In genomic region chr9:137236936-137237421, GRCh38 we compare ENCODE assay signal across 13 cellular contexts. TPM values are rescaled to one million over a fixed set of nuclear protein-coding genes. Genes with fewer than 3 reads are reported as not detected.
DNase-seq lines count a peak whose midpoint lies in the region; ATAC-seq and TF ChIP-seq lines count a peak whose summit lies in the region.
"Had no signal": no experiment of that assay in that cellular context is flagged by ENCODE, and none has a peak within 500 bp of the region (broad histone marks: within the 10 kb centered on the region; RNA-seq: fewer than 3 reads in every experiment).

No MANE protein-coding gene starts in this region.

- H3K4me1 ChIP-seq in endodermal cell (ENCODE audit: control insufficient read depth, insufficient read depth, low read length) (peaks cover 20% of the 10 kb centered on the region), suprapubic skin (peaks cover 48% of the 10 kb centered on the region)

- H3K4me3 ChIP-seq in endodermal cell (ENCODE audit: low read length), result no peak overlapping the region
- peak overlapping the region; percentile 24 for H3K4me3 ChIP-seq in suprapubic skin

- TF ChIP-seq CTCF in endodermal cell (conservative IDR thresholded peaks at IDR 0.05) (no peak), suprapubic skin (IDR thresholded peaks at IDR 0.05) (no peak), HFFc6 (IDR thresholded peaks at IDR 0.05) (no peak)

- H3K27ac Mint-ChIP-seq in activated naive CD8-positive, alpha-beta T cell treated with anti-CD3 and anti-CD28 coated beads for 36 hours, result no peak overlapping the region
- no peak overlapping the region for H3K27ac Mint-ChIP-seq in activated naive CD8-positive, alpha-beta T cell treated with anti-CD3 and anti-CD28 coated beads, Interleukin-2, amount 50 U/mL, for 24 hours
- no peak overlapping the region for H3K27ac Mint-ChIP-seq in endodermal cell
- no peak overlapping the region for H3K27ac Mint-ChIP-seq in HFFc6
- H3K27ac Mint-ChIP-seq: activated CD4-positive, alpha-beta T cell treated with anti-CD3 and anti-CD28 coated beads, Interleukin-2, amount 10 ng/mL, durations not matched to agents 7 days and 5 days; activated naive CD8-positive, alpha-beta T cell treated with anti-CD3 and anti-CD28 coated beads, Interleukin-2, amount 10 ng/mL, durations not matched to agents 7 days and 5 days; nephron had no signal

- H3K9ac ChIP-seq in endodermal cell (ENCODE audit: extremely low read depth, low read length, poor library complexity, severe bottlenecking), result peak overlapping the region; percentile 41

- H3K9me3 Mint-ChIP-seq in activated naive CD8-positive, alpha-beta T cell treated with anti-CD3 and anti-CD28 coated beads for 36 hours, result no peaks in the 10 kb centered on the region
- H3K9me3 Mint-ChIP-seq in activated naive CD8-positive, alpha-beta T cell treated with anti-CD3 and anti-CD28 coated beads, Interleukin-2, amount 50 U/mL, for 24 hours, result no peaks in the 10 kb centered on the region
- H3K9me3 Mint-ChIP-seq in endodermal cell (no peaks in the 10 kb centered on the region), HFFc6 (peaks cover 7% of the 10 kb centered on the region)
- H3K9me3 Mint-ChIP-seq: activated CD4-positive, alpha-beta T cell treated with anti-CD3 and anti-CD28 coated beads, Interleukin-2, amount 10 ng/mL, durations not matched to agents 7 days and 5 days; activated naive CD8-positive, alpha-beta T cell treated with anti-CD3 and anti-CD28 coated beads, Interleukin-2, amount 10 ng/mL, durations not matched to agents 7 days and 5 days; nephron had no signal

- WGBS in endodermal cell (ENCODE audit: insufficient coverage in 1 of 2, insufficient read length in 1 of 2), 2 experiments, result 73 to 79% methylated on average over 6 to 11 of the region's 11 CpGs
- 32% methylated on average over 9 of the region's 11 CpGs for WGBS in suprapubic skin

- DNase-seq in activated naive CD8-positive, alpha-beta T cell treated with anti-CD3 and anti-CD28 coated beads for 36 hours, result peak; percentile 6
- DNase-seq in activated naive CD8-positive, alpha-beta T cell treated with anti-CD3 and anti-CD28 coated beads, Interleukin-2, amount 50 U/mL, for 24 hours, result no peak
- DNase-seq in NCI-H69 (lab: John Stamatoyannopoulos, UW) (peak; percentile 48), endodermal cell (no peak), suprapubic skin (ENCODE audit: low spot score in 2 of 2) (no peak), HFFc6 (no peak)
- no peak for DNase-seq in activated effector memory CD4-positive, alpha-beta T cell treated with Interleukin-2 at 50 U/mL for 16 hours

- H3K27me3 Mint-ChIP-seq in activated naive CD8-positive, alpha-beta T cell treated with anti-CD3 and anti-CD28 coated beads for 36 hours, result peaks cover 5% of the 10 kb centered on the region
- H3K27me3 Mint-ChIP-seq in activated naive CD8-positive, alpha-beta T cell treated with anti-CD3 and anti-CD28 coated beads, Interleukin-2, amount 50 U/mL, for 24 hours, result peaks cover 3% of the 10 kb centered on the region
- H3K27me3 Mint-ChIP-seq in endodermal cell (ENCODE audit: insufficient read depth) (no peaks in the 10 kb centered on the region), HFFc6 (ENCODE audit: insufficient read depth) (peaks cover 6% of the 10 kb centered on the region)
- H3K27me3 Mint-ChIP-seq: activated CD4-positive, alpha-beta T cell treated with anti-CD3 and anti-CD28 coated beads, Interleukin-2, amount 10 ng/mL, durations not matched to agents 7 days and 5 days; activated naive CD8-positive, alpha-beta T cell treated with anti-CD3 and anti-CD28 coated beads, Interleukin-2, amount 10 ng/mL, durations not matched to agents 7 days and 5 days had no signal

- H3K4me1 Mint-ChIP-seq in activated naive CD8-positive, alpha-beta T cell treated with anti-CD3 and anti-CD28 coated beads for 36 hours, result peaks cover 9% of the 10 kb centered on the region
- H3K4me1 Mint-ChIP-seq in activated naive CD8-positive, alpha-beta T cell treated with anti-CD3 and anti-CD28 coated beads, Interleukin-2, amount 50 U/mL, for 24 hours, result peaks cover 24% of the 10 kb centered on the region
- H3K4me1 Mint-ChIP-seq in endodermal cell, result peaks cover 16% of the 10 kb centered on the region
- H3K4me1 Mint-ChIP-seq in HFFc6 (ENCODE audit: low read depth), result peaks cover 7% of the 10 kb centered on the region

- H3K27ac ChIP-seq in endodermal cell (ENCODE audit: low read depth, low read length), result no peak overlapping the region
- peak overlapping the region; percentile 78 for H3K27ac ChIP-seq in suprapubic skin

- no peak overlapping the region for H3K4me3 Mint-ChIP-seq in activated naive CD8-positive, alpha-beta T cell treated with anti-CD3 and anti-CD28 coated beads for 36 hours
- H3K4me3 Mint-ChIP-seq in activated naive CD8-positive, alpha-beta T cell treated with anti-CD3 and anti-CD28 coated beads, Interleukin-2, amount 50 U/mL, for 24 hours, result no peak overlapping the region
- H3K4me3 Mint-ChIP-seq in endodermal cell (no peak overlapping the region), HFFc6 (no peak overlapping the region)
- H3K4me3 Mint-ChIP-seq: activated CD4-positive, alpha-beta T cell treated with anti-CD3 and anti-CD28 coated beads, Interleukin-2, amount 10 ng/mL, durations not matched to agents 7 days and 5 days; activated naive CD8-positive, alpha-beta T cell treated with anti-CD3 and anti-CD28 coated beads, Interleukin-2, amount 10 ng/mL, durations not matched to agents 7 days and 5 days had no signal

- peaks cover 9% of the 10 kb centered on the region for H3K36me3 Mint-ChIP-seq in activated naive CD8-positive, alpha-beta T cell treated with anti-CD3 and anti-CD28 coated beads for 36 hours
- peaks cover 6% of the 10 kb centered on the region for H3K36me3 Mint-ChIP-seq in activated naive CD8-positive, alpha-beta T cell treated with anti-CD3 and anti-CD28 coated beads, Interleukin-2, amount 50 U/mL, for 24 hours (ENCODE audit: low read depth)
- H3K36me3 Mint-ChIP-seq in endodermal cell (ENCODE audit: low read depth), result no peaks in the 10 kb centered on the region
- H3K36me3 Mint-ChIP-seq in HFFc6 (ENCODE audit: low read depth), result peaks cover 2% of the 10 kb centered on the region

- H3K36me3 ChIP-seq in endodermal cell (ENCODE audit: control insufficient read depth, insufficient read depth, low read length) (peaks cover 7% of the 10 kb centered on the region), suprapubic skin (peaks cover under 1% of the 10 kb centered on the region)

- TF ChIP-seq EP300 in suprapubic skin (IDR thresholded peaks at IDR 0.05), result no peak

- no peak for ATAC-seq in activated naive CD8-positive, alpha-beta T cell treated with anti-CD3 and anti-CD28 coated beads, Interleukin-2, amount 50 U/mL, for 24 hours
- ATAC-seq in HG03139 (IDR thresholded peaks at IDR 0.05; ENCODE audit: unreplicated experiment), result no peak

- no peaks in the 10 kb centered on the region for H3K27me3 ChIP-seq in endodermal cell (ENCODE audit: control insufficient read depth, insufficient read depth, low read length, poor library complexity, severe bottlenecking)
- H3K27me3 ChIP-seq in suprapubic skin, result peaks cover 41% of the 10 kb centered on the region

- H3K9me3 ChIP-seq in endodermal cell (ENCODE audit: control insufficient read depth, low read length), result no peaks in the 10 kb centered on the region
- no peaks in the 10 kb centered on the region for H3K9me3 ChIP-seq in suprapubic skin

- TF ChIP-seq POLR2A in suprapubic skin (IDR thresholded peaks at IDR 0.05), result no peak

RNA-seq across cellular contexts. Expression of gene TUBB4B, which starts 4.1 kb away (rescaled TPM):
- 100 to 1,000 TPM; 271 to 274 TPM for total RNA-seq in activated naive CD8-positive, alpha-beta T cell treated with anti-CD3 and anti-CD28 coated beads for 36 hours
- total RNA-seq in endodermal cell, result 100 to 1,000 TPM; 328 to 415 TPM
- 395 TPM for polyA plus RNA-seq in endodermal cell (2013, experiment 1 of 2)
- polyA plus RNA-seq in endodermal cell (2013, experiment 2 of 2), result 425 TPM
- 100 to 1,000 TPM; 225 to 708 (median 639) TPM for total RNA-seq in suprapubic skin
- 100 to 1,000 TPM; 415 to 760 (median 681) TPM for total RNA-seq in HFFc6 (2021; fragmentation: NEBNext Ultra II Directional; extraction: Animal tissue kit (Norgen Biotek cat#: 25700))

RNA-seq across cellular contexts. Expression of gene SLC34A3, which starts 6.3 kb away (rescaled TPM):
- not detected for total RNA-seq in activated naive CD8-positive, alpha-beta T cell treated with anti-CD3 and anti-CD28 coated beads for 36 hours
- total RNA-seq in endodermal cell (under 1 TPM in 1 of 2 donors, not detected in 1; 0.15 TPM), suprapubic skin (under 1 TPM in 1 of 4 donors, not detected in 3; 0.34 TPM)
- polyA plus RNA-seq in endodermal cell (2013, experiment 1 of 2), result not detected
- 0.12 TPM for polyA plus RNA-seq in endodermal cell (2013, experiment 2 of 2)
- total RNA-seq in HFFc6 (2021; fragmentation: NEBNext Ultra II Directional; extraction: Animal tissue kit (Norgen Biotek cat#: 25700)), result not detected
- total RNA-seq: activated CD4-positive, alpha-beta T cell treated with anti-CD3 and anti-CD28 coated beads, Interleukin-2, amount 10 ng/mL, durations not matched to agents 7 days and 5 days; activated naive CD8-positive, alpha-beta T cell treated with anti-CD3 and anti-CD28 coated beads, Interleukin-2, amount 10 ng/mL, durations not matched to agents 7 days and 5 days; endothelial cell of umbilical vein; subcutaneous adipose tissue had no signal
- polyA plus RNA-seq: endothelial cell of umbilical vein had no signal

RNA-seq across cellular contexts. Expression of gene RNF224, which starts 9.7 kb away (rescaled TPM):
- total RNA-seq in activated naive CD8-positive, alpha-beta T cell treated with anti-CD3 and anti-CD28 coated beads for 36 hours, result not detected
- total RNA-seq in endodermal cell, result under 1 TPM; 0.24 to 0.38 TPM
- polyA plus RNA-seq in endodermal cell (2013, experiment 1 of 2), result not detected
- polyA plus RNA-seq in endodermal cell (2013, experiment 2 of 2), result not detected
- 1 to 10 TPM in 3 of 4 donors, under 1 TPM in 1; 0.34 to 2.0 (median 1.1) TPM for total RNA-seq in suprapubic skin
- not detected for total RNA-seq in HFFc6 (2021; fragmentation: NEBNext Ultra II Directional; extraction: Animal tissue kit (Norgen Biotek cat#: 25700))
- total RNA-seq: activated naive CD8-positive, alpha-beta T cell treated with anti-CD3 and anti-CD28 coated beads, Interleukin-2, amount 10 ng/mL, durations not matched to agents 7 days and 5 days; endothelial cell of umbilical vein; subcutaneous adipose tissue had no signal
- polyA plus RNA-seq: endothelial cell of umbilical vein had no signal

RNA-seq across cellular contexts. Expression of gene CYSRT1, which starts 12.0 kb away (rescaled TPM):
- total RNA-seq in activated naive CD8-positive, alpha-beta T cell treated with anti-CD3 and anti-CD28 coated beads for 36 hours, result under 1 TPM; 0.32 to 0.49 TPM
- total RNA-seq in endodermal cell, result 1 to 10 TPM; 1.4 to 1.8 TPM
- 1.8 TPM for polyA plus RNA-seq in endodermal cell (2013, experiment 1 of 2)
- polyA plus RNA-seq in endodermal cell (2013, experiment 2 of 2), result 1.4 TPM
- 10 to 100 TPM; 22.8 to 65.7 (median 44.2) TPM for total RNA-seq in suprapubic skin
- total RNA-seq in HFFc6 (2021; fragmentation: NEBNext Ultra II Directional; extraction: Animal tissue kit (Norgen Biotek cat#: 25700)), result under 1 TPM; 0.41 to 0.97 (median 0.68) TPM

RNA-seq across cellular contexts. Expression of gene STPG3, which starts 14.1 kb away (rescaled TPM):
- not detected for total RNA-seq in activated naive CD8-positive, alpha-beta T cell treated with anti-CD3 and anti-CD28 coated beads for 36 hours
- total RNA-seq in endodermal cell, result not detected
- polyA plus RNA-seq in endodermal cell (2013, experiment 1 of 2), result not detected
- polyA plus RNA-seq in endodermal cell (2013, experiment 2 of 2), result not detected
- 1 to 10 TPM in 1 of 4 donors, not detected in 3; 1.2 TPM for total RNA-seq in suprapubic skin
- total RNA-seq in HFFc6 (2021; fragmentation: NEBNext Ultra II Directional; extraction: Animal tissue kit (Norgen Biotek cat#: 25700)), result not detected
- total RNA-seq: activated CD4-positive, alpha-beta T cell treated with anti-CD3 and anti-CD28 coated beads, Interleukin-2, amount 10 ng/mL, durations not matched to agents 7 days and 5 days; activated naive CD8-positive, alpha-beta T cell treated with anti-CD3 and anti-CD28 coated beads, Interleukin-2, amount 10 ng/mL, durations not matched to agents 7 days and 5 days; endothelial cell of umbilical vein; subcutaneous adipose tissue had no signal
- polyA plus RNA-seq: endothelial cell of umbilical vein had no signal

Comparison
In these comparisons a context has a peak if more than half of its experiments do, and no peak if none do; other contexts are left out.
1. DNase-seq: peak in activated naive CD8-positive, alpha-beta T cell treated with anti-CD3 and anti-CD28 coated beads for 36 hours (single experiment) and NCI-H69 (single experiment); none in activated naive CD8-positive, alpha-beta T cell treated with anti-CD3 and anti-CD28 coated beads, Interleukin-2, amount 50 U/mL, for 24 hours (single experiment), endodermal cell (single experiment), suprapubic skin (0 of 2), activated effector memory CD4-positive, alpha-beta T cell treated with Interleukin-2 at 50 U/mL for 16 hours (single experiment) and HFFc6 (single experiment).